28 cellular contexts compared by ENCODE assay signal in genomic region chr2:15651367-15651727, GRCh38. TPM values are rescaled to one million over a fixed set of nuclear protein-coding genes. Genes with fewer than 3 reads are reported as not detected.
DNase-seq lines count a peak whose midpoint lies in the region; ATAC-seq, FAIRE-seq and TF ChIP-seq lines count a peak whose summit lies in the region.
"Had no signal": no experiment of that assay in that cellular context is flagged by ENCODE, and none has a peak within 500 bp of the region (broad histone marks: within the 10 kb centered on the region; RNA-seq: fewer than 3 reads in every experiment).

No MANE protein-coding gene starts in this region.

- H3K27ac Mint-ChIP-seq in neural crest cell (ENCODE audit: unreplicated experiment) (peak overlapping the region; percentile 70), osteocyte (ENCODE audit: unreplicated experiment) (no peak overlapping the region)
- H3K27ac Mint-ChIP-seq: B cell; CD4-positive, alpha-beta T cell; CD8-positive, alpha-beta T cell had no signal

- H3K9me3 ChIP-seq in right atrium auricular region: no peaks in the 10 kb centered on the region
- H3K9me3 ChIP-seq: A549; BLaER1 treated with 17β-estradiol and CSF1 and Interleukin-3, amounts not matched to agents 10 nM and 100 nM; Caco-2 had no signal

- intact Hi-C loops in left ventricle myocardium superior (cut with micrococcal nuclease): no loop called here

- FAIRE-seq in bronchial epithelial cell (lab: Jason Lieb, UNC): peak; percentile 47
- FAIRE-seq: A549, GM12878, GM12892, GM18507, GM19239 had no signal

- ATAC-seq in left ventricle myocardium superior: no peak
- ATAC-seq: A549; CD8-positive, alpha-beta T cell; GM12878 had no signal

- H3K27ac ChIP-seq in right atrium auricular region: no peak overlapping the region
- H3K27ac ChIP-seq: 22Rv1; A549; BLaER1 treated with 17β-estradiol and CSF1 and Interleukin-3, amounts not matched to agents 10 nM and 100 nM; C4-2B had no signal

- H3K27me3 Mint-ChIP-seq in neural crest cell (ENCODE audit: low read depth): no peaks in the 10 kb centered on the region
- peaks cover 29% of the 10 kb centered on the region for H3K27me3 Mint-ChIP-seq in osteocyte (ENCODE audit: unreplicated experiment)

- no peak overlapping the region for H3K4me3 ChIP-seq in right atrium auricular region
- H3K4me3 ChIP-seq in bronchial epithelial cell (ENCODE audit: low read depth, low read length): no peak overlapping the region
- H3K4me3 ChIP-seq: A549; BLaER1 treated with 17β-estradiol and CSF1 and Interleukin-3, amounts not matched to agents 10 nM and 100 nM; GM12878 had no signal

- H3K9me3 Mint-ChIP-seq in neural crest cell: no peaks in the 10 kb centered on the region
- H3K9me3 Mint-ChIP-seq in osteocyte (ENCODE audit: unreplicated experiment): no peaks in the 10 kb centered on the region
- H3K9me3 Mint-ChIP-seq: CD4-positive, alpha-beta T cell; CD8-positive, alpha-beta T cell had no signal

- H3K36me3 ChIP-seq in right atrium auricular region: no peaks in the 10 kb centered on the region
- no peaks in the 10 kb centered on the region for H3K36me3 ChIP-seq in bronchial epithelial cell (ENCODE audit: control insufficient read depth, insufficient read depth, low read length)
- H3K36me3 ChIP-seq: BLaER1 treated with 17β-estradiol and CSF1 and Interleukin-3, amounts not matched to agents 10 nM and 100 nM had no signal

- no peak for TF ChIP-seq CTCF in right atrium auricular region (IDR thresholded peaks at IDR 0.05)
- no peak for TF ChIP-seq CTCF in bronchial epithelial cell (IDR thresholded peaks at IDR 0.05; ENCODE audit: insufficient read depth, low read length, severe bottlenecking)
- no peak for TF ChIP-seq CTCF in neural crest cell (conservative IDR thresholded peaks at IDR 0.05)
- no peak for TF ChIP-seq CTCF in osteocyte (IDR thresholded peaks at IDR 0.05)

- peak; percentile 26 for DNase-seq in right atrium auricular region (ENCODE audit: low spot score)
- no peak for DNase-seq in left ventricle myocardium superior
- no peak for DNase-seq in bronchial epithelial cell (ENCODE audit: low read depth)
- no peak for DNase-seq in neural crest cell (ENCODE audit: low read depth, low spot score)
- DNase-seq in osteocyte (ENCODE audit: extremely low spot score, unreplicated experiment): peak; percentile 38
- no peak for DNase-seq in NCI-H2029 treated with DMSO at 0.1 percent for 48 hours (lab: John Stamatoyannopoulos, UW)
- no peak for DNase-seq in NCI-H1105 (lab: John Stamatoyannopoulos, UW)
- no peak for DNase-seq in HUDEP-2 (lab: John Stamatoyannopoulos, UW; ENCODE audit: unreplicated experiment in 76 of 76)
- DNase-seq: AML-193; Caco-2; CD4-positive, alpha-beta T cell; CD8-positive, alpha-beta T cell; DMS 273 treated with DMSO at 0.1 percent for 48 hours; DMS153; DMS53; DMS79; DND-41; EL; GDM1 had no signal

- H3K4me3 Mint-ChIP-seq in neural crest cell (no peak overlapping the region), osteocyte (ENCODE audit: unreplicated experiment) (no peak overlapping the region)
- H3K4me3 Mint-ChIP-seq: B cell; CD4-positive, alpha-beta T cell; CD8-positive, alpha-beta T cell had no signal

- peaks cover 41% of the 10 kb centered on the region for H3K4me1 Mint-ChIP-seq in neural crest cell
- H3K4me1 Mint-ChIP-seq in osteocyte (ENCODE audit: unreplicated experiment): no peaks in the 10 kb centered on the region
- H3K4me1 Mint-ChIP-seq: B cell had no signal

- H3K36me3 Mint-ChIP-seq in neural crest cell (ENCODE audit: low read depth) (no peaks in the 10 kb centered on the region), osteocyte (ENCODE audit: unreplicated experiment) (no peaks in the 10 kb centered on the region)
- H3K36me3 Mint-ChIP-seq: CD8-positive, alpha-beta T cell had no signal

- H3K27me3 ChIP-seq in right atrium auricular region: no peaks in the 10 kb centered on the region
- no peaks in the 10 kb centered on the region for H3K27me3 ChIP-seq in bronchial epithelial cell (ENCODE audit: control insufficient read depth, insufficient read depth, low read length)
- H3K27me3 ChIP-seq: BLaER1 treated with 17β-estradiol and CSF1 and Interleukin-3, amounts not matched to agents 10 nM and 100 nM had no signal

- no peaks in the 10 kb centered on the region for H3K4me1 ChIP-seq in right atrium auricular region
- H3K4me1 ChIP-seq: A549, Caco-2 had no signal

RNA-seq across cellular contexts. Expression of gene DDX1, which starts 59.7 kb away (rescaled TPM):
- total RNA-seq in right atrium auricular region (10 to 100 TPM; 60.1 to 75.9 TPM), left ventricle myocardium superior (167 TPM), bronchial epithelial cell (68.2 and 81.3 TPM in 2 replicates), neural crest cell (154 and 157 TPM in 2 replicates), osteocyte (85.6 and 90.7 TPM in 2 replicates)

Comparison
In these comparisons a context has a peak if more than half of its experiments do, and no peak if none do; other contexts are left out.
1. DNase-seq: peak in right atrium auricular region (single experiment) and osteocyte (single experiment); none in left ventricle myocardium superior (single experiment), bronchial epithelial cell (single experiment), neural crest cell (single experiment), NCI-H2029 treated with DMSO at 0.1 percent for 48 hours (single experiment), NCI-H1105 (single experiment) and HUDEP-2 (0 of 76).